Comparison of ENCODE assay signal across 18 cellular contexts in the genomic region with DNA sequence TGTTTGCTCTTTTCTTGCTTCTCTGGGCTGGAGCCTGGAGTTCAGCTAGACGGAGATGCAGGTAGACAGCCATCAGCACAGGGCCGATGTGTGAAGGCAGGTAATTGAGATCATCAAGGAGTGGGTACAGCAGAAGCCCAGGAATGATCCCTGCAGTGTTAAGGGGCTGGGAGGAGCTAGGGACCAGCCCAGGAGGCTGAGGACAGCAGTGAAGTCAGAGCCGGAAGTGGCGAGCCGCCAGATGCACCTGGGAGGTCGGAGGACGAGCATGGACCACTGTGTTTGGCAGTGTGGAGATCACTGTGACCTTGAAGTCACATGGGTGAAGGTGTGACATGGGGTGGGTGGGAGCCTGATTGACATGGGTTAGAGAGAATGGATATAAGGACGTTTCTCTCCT. TPM values are rescaled to one million over a fixed set of nuclear protein-coding genes. Genes with fewer than 3 reads are reported as not detected.
DNase-seq lines count a peak whose midpoint lies in the region; ATAC-seq and TF ChIP-seq lines count a peak whose summit lies in the region.
"Had no signal": no experiment of that assay in that cellular context is flagged by ENCODE, and none has a peak within 500 bp of the region (broad histone marks: within the 10 kb centered on the region; RNA-seq: fewer than 3 reads in every experiment).

No MANE protein-coding gene starts in this region.

- no peaks in the 10 kb centered on the region for H3K27me3 ChIP-seq in right atrium auricular region
- H3K27me3 ChIP-seq: BE2C had no signal

- H3K4me3 ChIP-seq in right atrium auricular region, result no peak overlapping the region
- H3K4me3 ChIP-seq in HEK293 (ENCODE audit: low read depth, low read length), result no peak overlapping the region
- H3K4me3 ChIP-seq: GM23248 had no signal

- no peaks in the 10 kb centered on the region for H3K36me3 ChIP-seq in right atrium auricular region
- H3K36me3 ChIP-seq in HEK293 (ENCODE audit: control insufficient read depth in 2 of 2, insufficient read depth in 1 of 2, low read length in 2 of 2), result peaks cover 0 to 3% of the 10 kb centered on the region in 2 experiments; a peak in 2 of 3 replicates
- H3K36me3 ChIP-seq: BE2C had no signal

- H3K4me3 Mint-ChIP-seq in central memory CD8-positive, alpha-beta T cell, result no peak overlapping the region
- no peak overlapping the region for H3K4me3 Mint-ChIP-seq in type B pancreatic cell

- no peaks in the 10 kb centered on the region for H3K9me3 ChIP-seq in right atrium auricular region
- no peaks in the 10 kb centered on the region for H3K9me3 ChIP-seq in HEK293 (ENCODE audit: control insufficient read depth, insufficient read depth, low read depth, low read length)
- H3K9me3 ChIP-seq: BE2C, Caco-2 had no signal

- DNase-seq in right atrium auricular region (ENCODE audit: low spot score) (peak; percentile 54), left ventricle myocardium superior (no peak), type B pancreatic cell (ENCODE audit: extremely low spot score, unreplicated experiment) (no peak)
- DNase-seq in central memory CD8-positive, alpha-beta T cell (ENCODE audit: low spot score in 2 of 2), result no peak
- DNase-seq: BE2C, Caco-2, GM23248, HCEC 1CT, IMR-90, NCI-H1092 treated with DMSO at 0.1 percent for 48 hours, NCI-H1436 treated with DMSO at 0.1 percent for 48 hours, NCI-H1930 had no signal

- H3K27me3 Mint-ChIP-seq in central memory CD8-positive, alpha-beta T cell, result no peaks in the 10 kb centered on the region
- H3K27me3 Mint-ChIP-seq in type B pancreatic cell, result no peaks in the 10 kb centered on the region

- peaks cover 15% of the 10 kb centered on the region for H3K36me3 Mint-ChIP-seq in central memory CD8-positive, alpha-beta T cell (ENCODE audit: insufficient read depth)
- H3K36me3 Mint-ChIP-seq in type B pancreatic cell, result peaks cover 17% of the 10 kb centered on the region

- intact Hi-C loops in left ventricle myocardium superior (cut with micrococcal nuclease), result no loop called here

- peaks cover 35% of the 10 kb centered on the region for H3K4me1 Mint-ChIP-seq in central memory CD8-positive, alpha-beta T cell
- H3K4me1 Mint-ChIP-seq in type B pancreatic cell (ENCODE audit: unreplicated experiment), result peaks cover 12% of the 10 kb centered on the region

- POLR2A ChIA-PET in HEK293 (lab: Yijun Ruan, JAX), result no interaction called here

- ATAC-seq in left ventricle myocardium superior, result no peak
- ATAC-seq in central memory CD8-positive, alpha-beta T cell (replicated peaks; ENCODE audit: extremely low read depth, poor library complexity, severe bottlenecking), result no peak
- ATAC-seq in HG03095 (IDR thresholded peaks at IDR 0.05; ENCODE audit: unreplicated experiment), result no peak
- no peak for ATAC-seq in HG03432 (IDR thresholded peaks at IDR 0.05; ENCODE audit: unreplicated experiment)
- ATAC-seq: Panc1, SK-N-SH treated with all-trans-retinoic acid at 6 μM for 48 hours had no signal

- no peak overlapping the region for H3K27ac ChIP-seq in right atrium auricular region
- H3K27ac ChIP-seq in HEK293 (ENCODE audit: extremely low read depth, low read depth, low read length), result no peak overlapping the region
- H3K27ac ChIP-seq: GM23248, KMS-11 had no signal

- no peaks in the 10 kb centered on the region for H3K9me3 Mint-ChIP-seq in central memory CD8-positive, alpha-beta T cell
- no peaks in the 10 kb centered on the region for H3K9me3 Mint-ChIP-seq in type B pancreatic cell

- TF ChIP-seq CTCF in right atrium auricular region (IDR thresholded peaks at IDR 0.05) (no peak), HEK293 (tag by site-specific recombination; IDR thresholded peaks at IDR 0.05) (no peak), type B pancreatic cell (conservative IDR thresholded peaks at IDR 0.05) (no peak)

- CTCF ChIA-PET in HEK293 (lab: Yijun Ruan, JAX), result interaction anchor here (0.8 kb wide), 1 partner anchor 889 kb away, joined by 3 read pairs; no protein-coding TSS in a partner anchor

- H3K4me1 ChIP-seq in right atrium auricular region (peaks cover 0 to 19% of the 10 kb centered on the region in 2 donors), HEK293 (ENCODE audit: control insufficient read depth, insufficient read depth, low read length) (peaks cover 2% of the 10 kb centered on the region; the same call in 1 of the 2 replicates)
- H3K4me1 ChIP-seq: BE2C, Caco-2 had no signal

- H3K27ac Mint-ChIP-seq in central memory CD8-positive, alpha-beta T cell (ENCODE audit: low read depth), result peak overlapping the region; percentile 26
- no peak overlapping the region for H3K27ac Mint-ChIP-seq in type B pancreatic cell

TF ChIP-seq in HEK293, 187 proteins besides CTCF, POLR2A, EP300 and RAD21:
- TF ChIP-seq, protein P1, sequence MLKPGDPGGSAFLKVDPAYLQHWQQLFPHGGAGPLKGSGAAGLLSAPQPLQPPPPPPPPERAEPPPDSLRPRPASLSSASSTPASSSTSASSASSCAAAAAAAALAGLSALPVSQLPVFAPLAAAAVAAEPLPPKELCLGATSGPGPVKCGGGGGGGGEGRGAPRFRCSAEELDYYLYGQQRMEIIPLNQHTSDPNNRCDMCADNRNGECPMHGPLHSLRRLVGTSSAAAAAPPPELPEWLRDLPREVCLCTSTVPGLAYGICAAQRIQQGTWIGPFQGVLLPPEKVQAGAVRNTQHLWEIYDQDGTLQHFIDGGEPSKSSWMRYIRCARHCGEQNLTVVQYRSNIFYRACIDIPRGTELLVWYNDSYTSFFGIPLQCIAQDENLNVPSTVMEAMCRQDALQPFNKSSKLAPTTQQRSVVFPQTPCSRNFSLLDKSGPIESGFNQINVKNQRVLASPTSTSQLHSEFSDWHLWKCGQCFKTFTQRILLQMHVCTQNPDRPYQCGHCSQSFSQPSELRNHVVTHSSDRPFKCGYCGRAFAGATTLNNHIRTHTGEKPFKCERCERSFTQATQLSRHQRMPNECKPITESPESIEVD (tag by site-specific recombination; IDR thresholded peaks at IDR 0.05), result no peak
- no peak for TF ChIP-seq SETDB1 (IDR thresholded peaks at IDR 0.05; ENCODE audit: insufficient read length, low read length)
- no peak for TF ChIP-seq ZNF366 (tag by site-specific recombination; conservative IDR thresholded peaks at IDR 0.05)
- no peak for TF ChIP-seq OSR2 (tag by site-specific recombination; IDR thresholded peaks at IDR 0.05)
- TF ChIP-seq TRIM28 (IDR thresholded peaks at IDR 0.05; ENCODE audit: borderline replicate concordance, low read length), result no peak
- peak; percentile 49; the same call in 1 of the 2 replicates for TF ChIP-seq GLIS1 (tag by site-specific recombination; IDR thresholded peaks at IDR 0.05)
- TF ChIP-seq ZNF426 (tag by site-specific recombination; IDR thresholded peaks at IDR 0.05), result no peak
- TF ChIP-seq ZBTB17 (tag by site-specific recombination; IDR thresholded peaks at IDR 0.05), result no peak
- no peak for TF ChIP-seq ZNF501 (tag by site-specific recombination; IDR thresholded peaks at IDR 0.05)

RNA-seq across cellular contexts. Expression of a gene that starts 6.2 kb away (rescaled TPM):
- total RNA-seq in right atrium auricular region (10 to 100 TPM; 11.0 to 12.7 TPM), left ventricle myocardium superior (13.4 TPM), type B pancreatic cell (ENCODE audit: low replicate concordance) (14.3 and 20.2 TPM in 2 replicates)
